ENCODE assay signal across 10 cellular contexts in the genomic region with DNA sequence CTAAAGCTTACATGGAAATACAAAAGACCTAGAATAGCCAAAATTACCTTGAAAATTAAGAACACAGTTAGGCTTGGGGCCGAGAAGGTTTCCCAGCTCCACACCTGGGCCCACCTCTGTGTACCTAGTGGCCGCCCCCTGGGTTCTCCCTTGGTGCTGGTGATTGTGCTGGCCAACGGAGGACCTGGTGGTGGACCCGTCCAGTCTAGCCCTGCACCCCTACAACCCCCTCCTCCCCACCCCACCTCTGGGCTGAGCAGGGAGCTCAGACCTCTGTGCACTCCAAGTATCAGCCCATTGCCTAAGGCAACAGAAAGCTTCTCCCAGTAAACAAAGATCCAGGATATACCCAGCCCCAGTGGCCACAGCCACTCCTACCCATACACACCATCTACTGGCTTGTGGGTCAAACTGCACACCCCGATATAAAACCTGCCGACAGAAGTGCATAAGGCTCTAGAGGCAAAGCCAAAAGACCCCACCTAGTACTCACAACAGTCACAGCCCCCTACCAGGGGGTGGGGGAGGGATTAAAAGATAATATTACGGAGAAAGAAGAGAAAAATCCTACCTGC.
DNase-seq lines count a peak whose midpoint lies in the region; ATAC-seq, FAIRE-seq and TF ChIP-seq lines count a peak whose summit lies in the region.
"Had no signal": no experiment of that assay in that cellular context is flagged by ENCODE, and none has a peak within 500 bp of the region (broad histone marks: within the 10 kb centered on the region; RNA-seq: fewer than 3 reads in every experiment).

No MANE protein-coding gene starts in this region.

- in situ Hi-C loops in K562 (cut with MboI): no loop called here
- in situ Hi-C loops in GM13977 (cut with MboI; ENCODE audit: low pct_unique_long_range_greater_than_20kb, low sequenced_read_pairs, unreplicated experiment): no loop called here
- in situ Hi-C loops in HAP-1 (cut with MboI; ENCODE audit: low sequenced_read_pairs): loop anchor here (25.0 kb wide), 1 partner anchor 282 kb away; no protein-coding TSS in a partner anchor

- H3K4me1 Mint-ChIP-seq in HFFc6 (ENCODE audit: low read depth): peaks cover 16% of the 10 kb centered on the region

- H3K36me3 ChIP-seq in BJ (ENCODE audit: control insufficient read depth, insufficient read depth, low read length): no peaks in the 10 kb centered on the region
- no peaks in the 10 kb centered on the region for H3K36me3 ChIP-seq in K562 (ENCODE audit: control insufficient read depth, insufficient read depth, low read length)
- no peaks in the 10 kb centered on the region for H3K36me3 ChIP-seq in liver (ENCODE audit: control insufficient read depth in 4 of 4, insufficient read depth in 3 of 4, low read depth in 1 of 4, low read length in 3 of 4)
- H3K36me3 ChIP-seq in esophagus squamous epithelium: peaks cover 0 to 4% (median 0%) of the 10 kb centered on the region in 3 donors
- no peaks in the 10 kb centered on the region for H3K36me3 ChIP-seq in HAP-1 (replicated peaks)
- H3K36me3 ChIP-seq: thoracic aorta had no signal

- H3K27ac ChIP-seq in K562 (ENCODE audit: extremely low read depth, low read depth, low read length): no peak overlapping the region
- no peak overlapping the region for H3K27ac ChIP-seq in liver (ENCODE audit: low read depth in 1 of 2, low read length in 2 of 2)
- H3K27ac ChIP-seq in esophagus squamous epithelium: no peak overlapping the region
- H3K27ac ChIP-seq: thoracic aorta had no signal

- no peaks in the 10 kb centered on the region for H3K9me1 ChIP-seq in K562 (ENCODE audit: control insufficient read depth, insufficient read depth, low read length)

- peaks cover 46% of the 10 kb centered on the region for H3K36me3 Mint-ChIP-seq in HFFc6 (ENCODE audit: low read depth)

- WGBS in K562 (ENCODE audit: insufficient coverage, low coverage, missing lambda C conversion rate): 15% methylated on average over 5 of the region's 7 CpGs
- WGBS in liver: 93% methylated on average over 7 of the region's 7 CpGs
- 94 to 96% methylated on average over 4 to 6 of the region's 7 CpGs for WGBS in esophagus squamous epithelium, 2 donors

- peak; percentile 59 for TF ChIP-seq CTCF in BJ (IDR thresholded peaks at IDR 0.05; ENCODE audit: insufficient read depth, low read depth, low read length)
- peak; percentile 61 for TF ChIP-seq CTCF in HFFc6 (IDR thresholded peaks at IDR 0.05)
- TF ChIP-seq CTCF in K562 (IDR thresholded peaks at IDR 0.05 in 2 of 3, conservative IDR thresholded peaks at IDR 0.05 in 1 of 3; ENCODE audit: insufficient read depth in 2 of 3, low read depth in 1 of 3, low read length in 3 of 3): 0 out of 6 replicates have a peak, but pooled peaks of 2 of the 3 experiments have one; percentile 6 to 14
- TF ChIP-seq CTCF in liver (IDR thresholded peaks at IDR 0.05; ENCODE audit: low read depth, low read length, missing input control): peak; percentile 44
- no peak for TF ChIP-seq CTCF in GM13977 (IDR thresholded peaks at IDR 0.05; ENCODE audit: extremely low read depth, insufficient read depth, missing control alignments)
- TF ChIP-seq CTCF in esophagus squamous epithelium (IDR thresholded peaks at IDR 0.05): no peak

- H3K4me2 ChIP-seq in K562 (ENCODE audit: insufficient read depth, low read length): no peak overlapping the region

- no peak overlapping the region for H3K9ac ChIP-seq in K562 (ENCODE audit: insufficient read depth in 1 of 2, low read depth in 2 of 2, low read length in 2 of 2)
- no peak overlapping the region for H3K9ac ChIP-seq in liver (ENCODE audit: low read depth in 1 of 2, low read length in 2 of 2)

- POLR2A ChIA-PET in BJ (lab: Charles Lee) (no interaction called here), K562 (lab: Yijun Ruan, JAX) (no interaction called here)

- no peak overlapping the region; the same call in 1 of the 2 replicates for H3K4me3 Mint-ChIP-seq in HFFc6
- H3K4me3 Mint-ChIP-seq: IgD-negative memory B cell had no signal

- no peak overlapping the region for H3K4me3 ChIP-seq in BJ (ENCODE audit: low read depth, low read length)
- H3K4me3 ChIP-seq in K562: no peak overlapping the region
- no peak overlapping the region for H3K4me3 ChIP-seq in liver (ENCODE audit: low read depth in 1 of 3, low read length in 3 of 3)
- no peak overlapping the region for H3K4me3 ChIP-seq in esophagus squamous epithelium
- H3K4me3 ChIP-seq in HAP-1: no peak overlapping the region
- H3K4me3 ChIP-seq: thoracic aorta had no signal

- BruUV-seq in K562 (replicated peaks; lab: Mats Ljungman, UMichigan): no TSS peak

- no peak for FAIRE-seq in K562 (lab: Jason Lieb, UNC)

- intact Hi-C loops in K562 (cut with micrococcal nuclease): no loop called here
- intact Hi-C loops in esophagus squamous epithelium (cut with DNase I): no loop called here

- no peaks in the 10 kb centered on the region for H3K79me2 ChIP-seq in K562 (ENCODE audit: control insufficient read depth, insufficient read depth, low read length)

- no peak overlapping the region for H2AFZ ChIP-seq in K562 (ENCODE audit: low read depth, low read length)

- no peaks in the 10 kb centered on the region for H3K9me3 ChIP-seq in K562 (replicated peaks; ENCODE audit: control insufficient read depth, insufficient read depth, low read depth, low read length)
- H3K9me3 ChIP-seq in liver (ENCODE audit: control insufficient read depth in 4 of 4, low read length in 3 of 4): no peaks in the 10 kb centered on the region
- peaks cover 0 to 16% (median 6%) of the 10 kb centered on the region in 3 donors for H3K9me3 ChIP-seq in esophagus squamous epithelium
- H3K9me3 ChIP-seq in HAP-1: peaks cover 8% of the 10 kb centered on the region; the same call in 1 of the 2 replicates
- H3K9me3 ChIP-seq: thoracic aorta had no signal

- H3K27me3 ChIP-seq in BJ (ENCODE audit: control insufficient read depth, insufficient read depth, low read length) (no peaks in the 10 kb centered on the region), K562 (ENCODE audit: control insufficient read depth in 2 of 2, insufficient read depth in 2 of 2, low read length in 2 of 2) (peaks cover 0 to 22% of the 10 kb centered on the region in 2 experiments; a peak in 3 of 5 replicates), liver (ENCODE audit: control insufficient read depth in 4 of 4, insufficient read depth in 4 of 4, low read length in 3 of 4) (no peaks in the 10 kb centered on the region), esophagus squamous epithelium (peaks cover 0 to 5% (median 0%) of the 10 kb centered on the region in 4 donors), HAP-1 (ENCODE audit: low read depth) (no peaks in the 10 kb centered on the region)

- no peak overlapping the region; the same call in 1 of the 2 replicates for H3K27ac Mint-ChIP-seq in HFFc6
- H3K27ac Mint-ChIP-seq: IgD-negative memory B cell had no signal

- peaks cover 8% of the 10 kb centered on the region for H3K27me3 Mint-ChIP-seq in HFFc6 (ENCODE audit: insufficient read depth)
- H3K27me3 Mint-ChIP-seq: IgD-negative memory B cell had no signal

- DNase-seq in BJ (ENCODE audit: low read depth): no peak
- DNase-seq in HFFc6: peak; percentile 33
- no peak for DNase-seq in K562 (ENCODE audit: extremely low read depth in 1 of 4, low spot score in 3 of 4)
- DNase-seq in GM13977 (ENCODE audit: low spot score): no peak
- DNase-seq in LoVo (ENCODE audit: low spot score): no peak
- DNase-seq in esophagus squamous epithelium (lab: John Stamatoyannopoulos, UW): no peak
- DNase-seq in HAP-1 (ENCODE audit: low spot score in 2 of 2): no peak

- CTCF ChIA-PET in BJ (lab: Yijun Ruan, JAX) (interaction anchor here (0.6 to 1.9 kb wide), 8 partner anchors 10 to 471 kb away, joined by 3 to 13 read pairs (median 4); no protein-coding TSS in a partner anchor), K562 (lab: Yijun Ruan, JAX; ENCODE audit: low intra/inter-chr PET ratio) (no interaction called here)

- TF ChIP-seq POLR2A in K562 (conservative IDR thresholded peaks at IDR 0.05) (no peak), esophagus squamous epithelium (IDR thresholded peaks at IDR 0.05) (no peak)

- H3K9me3 Mint-ChIP-seq in HFFc6: peaks cover 36% of the 10 kb centered on the region

- no peaks in the 10 kb centered on the region for H4K20me1 ChIP-seq in K562 (replicated peaks; ENCODE audit: control insufficient read depth, insufficient read depth, low read length)

- peaks cover 4 to 9% of the 10 kb centered on the region in 2 experiments; a peak in 2 of 5 replicates for H3K4me1 ChIP-seq in K562 (replicated peaks in 1 of 2; ENCODE audit: control insufficient read depth in 2 of 2, insufficient read depth in 2 of 2, low read length in 2 of 2)
- peaks cover 0 to 8% (median 4%) of the 10 kb centered on the region in 4 donors for H3K4me1 ChIP-seq in liver (ENCODE audit: control insufficient read depth in 4 of 4, insufficient read depth in 4 of 4, low read length in 3 of 4)
- H3K4me1 ChIP-seq in esophagus squamous epithelium: peaks cover 3 to 5% (median 5%) of the 10 kb centered on the region in 3 donors
- H3K4me1 ChIP-seq in HAP-1: no peaks in the 10 kb centered on the region

- no peak for TF ChIP-seq EP300 in K562 (IDR thresholded peaks at IDR 0.05; ENCODE audit: low read length)

- ATAC-seq in K562: no peak

- TF ChIP-seq RAD21 in K562 (CRISPR knock-in tag; conservative IDR thresholded peaks at IDR 0.05 in 1 of 2, IDR thresholded peaks at IDR 0.05 in 1 of 2): no peak
- peak; percentile 59 to 65 for TF ChIP-seq RAD21 in liver (IDR thresholded peaks at IDR 0.05)

TF ChIP-seq in K562, 482 proteins besides CTCF, POLR2A, EP300 and RAD21 (continues in another document):
- no peak for TF ChIP-seq ZFX (CRISPR knock-in tag; IDR thresholded peaks at IDR 0.05)
- TF ChIP-seq NONO (IDR thresholded peaks at IDR 0.05; ENCODE audit: low read depth in 2 of 2, low read length in 1 of 2): no peak
- TF ChIP-seq, protein P1, sequence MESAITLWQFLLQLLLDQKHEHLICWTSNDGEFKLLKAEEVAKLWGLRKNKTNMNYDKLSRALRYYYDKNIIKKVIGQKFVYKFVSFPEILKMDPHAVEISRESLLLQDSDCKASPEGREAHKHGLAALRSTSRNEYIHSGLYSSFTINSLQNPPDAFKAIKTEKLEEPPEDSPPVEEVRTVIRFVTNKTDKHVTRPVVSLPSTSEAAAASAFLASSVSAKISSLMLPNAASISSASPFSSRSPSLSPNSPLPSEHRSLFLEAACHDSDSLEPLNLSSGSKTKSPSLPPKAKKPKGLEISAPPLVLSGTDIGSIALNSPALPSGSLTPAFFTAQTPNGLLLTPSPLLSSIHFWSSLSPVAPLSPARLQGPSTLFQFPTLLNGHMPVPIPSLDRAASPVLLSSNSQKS (CRISPR knock-in tag; IDR thresholded peaks at IDR 0.05): no peak

TF ChIP-seq in liver, 16 proteins besides CTCF, POLR2A, EP300 and RAD21 (continues in another document):
- TF ChIP-seq HNF4G (IDR thresholded peaks at IDR 0.05): no peak

Comparison
In these comparisons a context has a peak if more than half of its experiments do, and no peak if none do; other contexts are left out.
1. CTCF ChIP-seq: peak in BJ (single experiment), HFFc6 (single experiment), K562 (2 of 3) and liver (single experiment); none in GM13977 (single experiment) and esophagus squamous epithelium (0 of 6).